In the genomic region with DNA sequence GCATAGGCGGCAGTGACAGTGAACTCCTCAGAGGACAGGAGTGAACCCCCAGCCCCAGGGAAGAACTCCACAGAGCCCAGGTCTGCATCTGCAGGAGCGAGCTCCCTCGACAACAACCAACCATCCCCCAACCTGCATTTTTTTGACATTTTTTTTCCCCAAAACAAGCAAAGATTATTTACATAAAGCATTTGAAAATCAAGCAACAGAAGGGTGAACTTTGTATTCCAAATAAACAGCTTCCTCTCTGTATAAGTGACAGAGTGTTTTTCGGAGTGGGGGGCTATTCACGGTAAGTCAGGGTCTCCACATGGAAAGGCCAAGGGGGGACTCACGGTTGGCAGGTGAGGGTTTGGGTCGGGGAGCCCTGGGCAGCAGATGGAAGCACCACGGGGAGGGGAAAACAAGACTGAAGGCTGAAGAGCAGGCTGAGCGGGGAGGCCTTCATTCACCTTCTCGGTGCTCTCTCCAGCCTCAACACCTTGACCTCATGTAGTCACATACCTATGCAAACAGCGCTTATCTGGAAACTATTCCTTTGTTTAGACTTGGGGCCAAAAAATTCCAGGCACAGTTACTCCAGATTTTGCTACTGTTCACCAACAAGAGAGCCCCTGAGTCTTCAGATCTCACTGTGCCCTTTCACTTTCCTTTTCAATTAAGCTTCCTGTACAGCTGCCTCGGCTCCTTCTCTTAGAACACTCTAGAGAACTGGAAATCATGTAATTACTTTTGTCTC, we compare ENCODE assay signal across 8 cellular contexts. TPM values are rescaled to one million over a fixed set of nuclear protein-coding genes. Genes with fewer than 3 reads are reported as not detected.
DNase-seq lines count a peak whose midpoint lies in the region; ATAC-seq and TF ChIP-seq lines count a peak whose summit lies in the region.

No MANE protein-coding gene starts in this region.

- H3K27ac ChIP-seq in VCaP (peak overlapping the region; percentile 76), mesenchymal stem cell (ENCODE audit: low read length, poor library complexity, severe bottlenecking) (peak overlapping the region; percentile 14), thymus (ENCODE audit: low read depth) (peak overlapping the region; percentile 96)

- peak overlapping the region; percentile 93 for H2AFZ ChIP-seq in mesenchymal stem cell (ENCODE audit: low read depth, low read length)

- H2BK12ac ChIP-seq in mesenchymal stem cell (ENCODE audit: low read length in 2 of 2): peak overlapping the region in 1 of 2 experiments; percentile 83

- H3K4me2 ChIP-seq in mesenchymal stem cell (ENCODE audit: low read length, poor library complexity, severe bottlenecking): peak overlapping the region; percentile 39

- H3K9ac ChIP-seq in mesenchymal stem cell (ENCODE audit: low read length): peak overlapping the region; percentile 87

- peak; percentile 39 for ATAC-seq in GM18520 (IDR thresholded peaks at IDR 0.05; ENCODE audit: unreplicated experiment)
- ATAC-seq in HG03442 (IDR thresholded peaks at IDR 0.05; ENCODE audit: unreplicated experiment): peak; percentile 42

- no peaks in the 10 kb centered on the region for H3K9me3 ChIP-seq in mesenchymal stem cell (ENCODE audit: control insufficient read depth, low read length)
- H3K9me3 ChIP-seq in thymus (ENCODE audit: control insufficient read depth): no peaks in the 10 kb centered on the region
- no peaks in the 10 kb centered on the region for H3K9me3 ChIP-seq in MG63

- no peak overlapping the region for H2BK5ac ChIP-seq in mesenchymal stem cell (ENCODE audit: low read depth, low read length, poor library complexity, severe bottlenecking)

- H2BK120ac ChIP-seq in mesenchymal stem cell (ENCODE audit: low read depth, low read length): peak overlapping the region; percentile 36

- H2AK5ac ChIP-seq in mesenchymal stem cell (ENCODE audit: low read length, severe bottlenecking): no peak overlapping the region

- H3K4me1 ChIP-seq in mesenchymal stem cell (ENCODE audit: control insufficient read depth, insufficient read depth, low read depth, low read length): peaks cover 10% of the 10 kb centered on the region
- peaks cover 38% of the 10 kb centered on the region for H3K4me1 ChIP-seq in thymus (ENCODE audit: control insufficient read depth, insufficient read depth, low read length)

- H3K27me3 ChIP-seq in mesenchymal stem cell (ENCODE audit: control insufficient read depth in 1 of 2, insufficient read depth in 1 of 2, low read length in 2 of 2) (no peaks in the 10 kb centered on the region), thymus (ENCODE audit: control insufficient read depth, insufficient read depth) (no peaks in the 10 kb centered on the region), MG63 (no peaks in the 10 kb centered on the region)

- H2BK15ac ChIP-seq in mesenchymal stem cell (ENCODE audit: low read depth, poor library complexity, severe bottlenecking): peak overlapping the region; percentile 62

- peaks cover 25% of the 10 kb centered on the region for H3K79me1 ChIP-seq in mesenchymal stem cell (replicated peaks; ENCODE audit: low read length, poor library complexity, severe bottlenecking)

- DNase-seq in A172 (ENCODE audit: low spot score) (peak; percentile 70), dermis blood vessel endothelial cell (peak; percentile 78), mesenchymal stem cell (peak; percentile 83), MG63 (no peak)

- H3K14ac ChIP-seq in mesenchymal stem cell (ENCODE audit: low read length in 2 of 2): peak overlapping the region in 1 of 2 experiments; percentile 77

- peak overlapping the region in 1 of 2 experiments; percentile 73 for H3K23ac ChIP-seq in mesenchymal stem cell (ENCODE audit: low read length in 2 of 2)

- WGBS in mesenchymal stem cell: 63% methylated on average over 12 of the region's 12 CpGs
- 23% methylated on average over 12 of the region's 12 CpGs for WGBS in thymus

- H3K4ac ChIP-seq in mesenchymal stem cell (ENCODE audit: low read depth in 1 of 2, low read length in 2 of 2): peak overlapping the region; percentile 42 to 93

- peak overlapping the region; percentile 29 for H4K91ac ChIP-seq in mesenchymal stem cell (ENCODE audit: low read length)

- peak overlapping the region; percentile 31 to 73 for H3K4me3 ChIP-seq in mesenchymal stem cell (ENCODE audit: insufficient read depth in 1 of 2, low read depth in 1 of 2, low read length in 2 of 2)
- H3K4me3 ChIP-seq in thymus (ENCODE audit: low read length): peak overlapping the region; percentile 52
- H3K4me3 ChIP-seq in MG63: no peak overlapping the region

- peak overlapping the region; percentile 93 for H4K8ac ChIP-seq in mesenchymal stem cell (ENCODE audit: low read length)

- peak overlapping the region; percentile 23 to 91 for H3K18ac ChIP-seq in mesenchymal stem cell (ENCODE audit: low read depth in 1 of 2, low read length in 2 of 2)

- H3K36me3 ChIP-seq in mesenchymal stem cell (ENCODE audit: control insufficient read depth in 1 of 2, insufficient read depth in 2 of 2, low read depth in 1 of 2, low read length in 2 of 2): peaks cover 3 to 5% of the 10 kb centered on the region in 2 experiments
- H3K36me3 ChIP-seq in thymus (ENCODE audit: control insufficient read depth, insufficient read depth): no peaks in the 10 kb centered on the region
- H3K36me3 ChIP-seq in MG63: peaks cover 7% of the 10 kb centered on the region

- TF ChIP-seq CTCF in VCaP (conservative IDR thresholded peaks at IDR 0.05): no peak

RNA-seq across cellular contexts. Expression of a gene that starts 27.6 kb away (rescaled TPM):
- 19.7 and 31.4 TPM in 2 replicates for total RNA-seq in A172 (2014; rRNA removed; shearing (Covaris generic))
- total RNA-seq in dermis blood vessel endothelial cell: 51.7 and 63.0 TPM in 2 replicates
- polyA plus RNA-seq in mesenchymal stem cell (2013, experiment 1 of 2): 11.4 TPM
- 11.3 TPM for polyA plus RNA-seq in mesenchymal stem cell (2013, experiment 2 of 2)
- 11.3 TPM for polyA plus RNA-seq in thymus
- total RNA-seq in MG63 (2014; rRNA removed; shearing (Covaris generic); ENCODE audit: low replicate concordance): 9.7 and 13.8 TPM in 2 replicates

RNA-seq across cellular contexts. Expression of a gene that starts 47.1 kb away (rescaled TPM):
- total RNA-seq in A172 (2014; rRNA removed; shearing (Covaris generic)): 5.2 and 8.3 TPM in 2 replicates
- 5.8 and 7.3 TPM in 2 replicates for total RNA-seq in dermis blood vessel endothelial cell
- 2.5 TPM for polyA plus RNA-seq in mesenchymal stem cell (2013, experiment 1 of 2)
- 2.1 TPM for polyA plus RNA-seq in mesenchymal stem cell (2013, experiment 2 of 2)
- polyA plus RNA-seq in thymus: 6.1 TPM
- 3.3 and 7.8 TPM in 2 replicates for total RNA-seq in MG63 (2014; rRNA removed; shearing (Covaris generic); ENCODE audit: low replicate concordance)

Comparison
In these comparisons a context has a peak if more than half of its experiments do, and no peak if none do; other contexts are left out.
1. H3K27ac ChIP-seq: peak in every context shown above with its lines; median percentile 96 in thymus; 76 in VCaP; 14 in mesenchymal stem cell.